10 cellular contexts compared by ENCODE assay signal in genomic region chr1:63323866-63324778, GRCh38. TPM values are rescaled to one million over a fixed set of nuclear protein-coding genes. Genes with fewer than 3 reads are reported as not detected.
A peak's percentile ranks its signal among the peaks of the same experiment; 100 is the strongest.
DNase-seq lines count a peak whose midpoint lies in the region; ATAC-seq and TF ChIP-seq lines count a peak whose summit lies in the region.
"Had no signal": no experiment of that assay in that cellular context is flagged by ENCODE, and none has a peak within 500 bp of the region (broad histone marks: within the 10 kb centered on the region; RNA-seq: fewer than 3 reads in every experiment).

No MANE protein-coding gene starts in this region.

- no peak for DNase-seq in activated CD4-positive, alpha-beta T cell treated with anti-CD3 and anti-CD28 coated beads for 36 hours
- DNase-seq in activated CD4-positive, alpha-beta T cell treated with anti-CD3 and anti-CD28 coated beads for 1 hour = no peak
- DNase-seq in RWPE2 (ENCODE audit: low spot score) = no peak
- DNase-seq in glutamatergic neuron = peak; percentile 24
- no peak for DNase-seq in NCI-H524 treated with DMSO at 0.1 percent for 48 hours (lab: John Stamatoyannopoulos, UW)
- no peak for DNase-seq in NK-92 treated with Interleukin-12 subunit alpha and Interleukin-12 subunit beta, amount 100 ng/mL, for 24 hours (lab: John Stamatoyannopoulos, UW)
- DNase-seq: SIG-M5 had no signal

- H3K9me3 Mint-ChIP-seq in activated CD4-positive, alpha-beta T cell treated with anti-CD3 and anti-CD28 coated beads for 36 hours (ENCODE audit: low read depth) = no peaks in the 10 kb centered on the region
- peaks cover 14% of the 10 kb centered on the region for H3K9me3 Mint-ChIP-seq in glutamatergic neuron (ENCODE audit: unreplicated experiment)
- H3K9me3 Mint-ChIP-seq in stimulated activated memory B cell treated with anti-CD40 and anti-IgM and Interleukin-4, amounts not matched to agents 10 μg/mL and 1 μg/mL and 100 μg/mL, for 72 hours = peaks cover 7% of the 10 kb centered on the region

- no peaks in the 10 kb centered on the region for H3K36me3 ChIP-seq in RWPE2 (ENCODE audit: low read depth)
- H3K36me3 ChIP-seq: pancreas had no signal

- peak overlapping the region; percentile 32 for H3K4me3 ChIP-seq in RWPE2 (ENCODE audit: severe bottlenecking)

- no peaks in the 10 kb centered on the region for H3K9me3 ChIP-seq in RWPE2 (ENCODE audit: severe bottlenecking)
- H3K9me3 ChIP-seq: pancreas had no signal

- H3K27ac Mint-ChIP-seq in activated CD4-positive, alpha-beta T cell treated with anti-CD3 and anti-CD28 coated beads for 36 hours = no peak overlapping the region
- peak overlapping the region; percentile 59 for H3K27ac Mint-ChIP-seq in glutamatergic neuron (ENCODE audit: unreplicated experiment)
- no peak overlapping the region for H3K27ac Mint-ChIP-seq in stimulated activated memory B cell treated with anti-CD40 and anti-IgM and Interleukin-4, amounts not matched to agents 10 μg/mL and 1 μg/mL and 100 μg/mL, for 72 hours

- H3K27ac ChIP-seq in RWPE2 (ENCODE audit: poor library complexity, severe bottlenecking) = no peak overlapping the region
- H3K27ac ChIP-seq: pancreas had no signal

- no peak for TF ChIP-seq CTCF in RWPE2 (IDR thresholded peaks at IDR 0.05; ENCODE audit: poor library complexity, severe bottlenecking)
- TF ChIP-seq CTCF in glutamatergic neuron (IDR thresholded peaks at IDR 0.05; ENCODE audit: partially characterized antibody, unreplicated experiment) = no peak

- intact Hi-C loops in activated CD4-positive, alpha-beta T cell treated with anti-CD3 and anti-CD28 coated beads for 36 hours (cut with DNase I, micrococcal nuclease) = loop anchor here (2.0 to 10.0 kb wide), 4 partner anchors 121 to 921 kb away; partner anchors contain the start of genes EFCAB7 (in 1 of the 2), ITGB3BP (in 1 of the 2) and USP1 (in 1 of the 2)

- H3K4me1 ChIP-seq in RWPE2 (ENCODE audit: insufficient read depth, poor library complexity, severe bottlenecking) = no peaks in the 10 kb centered on the region

- H3K4me1 Mint-ChIP-seq in activated CD4-positive, alpha-beta T cell treated with anti-CD3 and anti-CD28 coated beads for 36 hours = peaks cover 35% of the 10 kb centered on the region
- peaks cover 14% of the 10 kb centered on the region for H3K4me1 Mint-ChIP-seq in glutamatergic neuron (ENCODE audit: low read depth, unreplicated experiment)
- peaks cover 28% of the 10 kb centered on the region for H3K4me1 Mint-ChIP-seq in stimulated activated memory B cell treated with anti-CD40 and anti-IgM and Interleukin-4, amounts not matched to agents 10 μg/mL and 1 μg/mL and 100 μg/mL, for 72 hours

- H3K4me3 Mint-ChIP-seq in activated CD4-positive, alpha-beta T cell treated with anti-CD3 and anti-CD28 coated beads for 36 hours = peak overlapping the region; percentile 59
- peak overlapping the region; percentile 79 for H3K4me3 Mint-ChIP-seq in glutamatergic neuron (ENCODE audit: unreplicated experiment)
- peak overlapping the region; percentile 70 for H3K4me3 Mint-ChIP-seq in stimulated activated memory B cell treated with anti-CD40 and anti-IgM and Interleukin-4, amounts not matched to agents 10 μg/mL and 1 μg/mL and 100 μg/mL, for 72 hours

- ATAC-seq in activated CD4-positive, alpha-beta T cell treated with anti-CD3 and anti-CD28 coated beads for 36 hours = no peak
- no peak; the same call in 2 of the 3 replicates for ATAC-seq in RWPE2 (ENCODE audit: low read depth)
- ATAC-seq in stimulated activated memory B cell treated with anti-CD40 and anti-IgM and Interleukin-4, amounts not matched to agents 10 μg/mL and 1 μg/mL and 100 μg/mL, for 72 hours = no peak
- no peak for ATAC-seq in HG03439 (IDR thresholded peaks at IDR 0.05; ENCODE audit: unreplicated experiment)
- ATAC-seq: pancreas had no signal

- peaks cover 99% of the 10 kb centered on the region for H3K27me3 ChIP-seq in RWPE2 (ENCODE audit: insufficient read depth, poor library complexity, severe bottlenecking)

- peaks cover 6% of the 10 kb centered on the region for H3K36me3 Mint-ChIP-seq in activated CD4-positive, alpha-beta T cell treated with anti-CD3 and anti-CD28 coated beads for 36 hours (ENCODE audit: low read depth)
- H3K36me3 Mint-ChIP-seq in glutamatergic neuron (ENCODE audit: unreplicated experiment) = peaks cover 4% of the 10 kb centered on the region
- peaks cover 10% of the 10 kb centered on the region for H3K36me3 Mint-ChIP-seq in stimulated activated memory B cell treated with anti-CD40 and anti-IgM and Interleukin-4, amounts not matched to agents 10 μg/mL and 1 μg/mL and 100 μg/mL, for 72 hours

- POLR2A ChIA-PET in activated CD4-positive, alpha-beta T cell treated with anti-CD3 and anti-CD28 coated beads for 36 hours (lab: Charles Lee) = interaction anchor here (0.5 kb wide), 1 partner anchor 1678 kb away, joined by 3 read pairs; no protein-coding TSS in a partner anchor

- H3K27me3 Mint-ChIP-seq in activated CD4-positive, alpha-beta T cell treated with anti-CD3 and anti-CD28 coated beads for 36 hours = peaks cover 67% of the 10 kb centered on the region
- peaks cover 45% of the 10 kb centered on the region for H3K27me3 Mint-ChIP-seq in glutamatergic neuron (ENCODE audit: unreplicated experiment)
- peaks cover 72% of the 10 kb centered on the region for H3K27me3 Mint-ChIP-seq in stimulated activated memory B cell treated with anti-CD40 and anti-IgM and Interleukin-4, amounts not matched to agents 10 μg/mL and 1 μg/mL and 100 μg/mL, for 72 hours

- CTCF ChIA-PET in activated CD4-positive, alpha-beta T cell treated with anti-CD3 and anti-CD28 coated beads for 36 hours (lab: Charles Lee) = no interaction called here

RNA-seq across cellular contexts. Expression of gene FOXD3, which starts 1.8 kb away (rescaled TPM):
- not detected for total RNA-seq in activated CD4-positive, alpha-beta T cell treated with anti-CD3 and anti-CD28 coated beads for 36 hours
- 0.39 TPM for total RNA-seq in glutamatergic neuron (ENCODE audit: unreplicated experiment)

RNA-seq across cellular contexts. Expression of gene ALG6, which starts 43.3 kb away (rescaled TPM):
- total RNA-seq in activated CD4-positive, alpha-beta T cell treated with anti-CD3 and anti-CD28 coated beads for 36 hours = 10 to 100 TPM; 16.2 to 16.3 TPM
- total RNA-seq in glutamatergic neuron (ENCODE audit: unreplicated experiment) = 8.4 TPM
